ENCODE assay signal across 8 cellular contexts in genomic region chr19:3606690-3607289, GRCh38. TPM values are rescaled to one million over a fixed set of nuclear protein-coding genes. Genes with fewer than 3 reads are reported as not detected.
DNase-seq lines count a peak whose midpoint lies in the region; ATAC-seq and TF ChIP-seq lines count a peak whose summit lies in the region.

TSS of gene TBXA2R (minus strand) at chr19:3606875. CDS start at chr19:3600634, 6,241 bp downstream.

- intact Hi-C loops in body of pancreas (cut with DNase I) = no loop called here

- peaks cover 26% of the 10 kb centered on the region for H3K4me1 ChIP-seq in body of pancreas
- H3K4me1 ChIP-seq in iPS-18a (ENCODE audit: control insufficient read depth, low read depth, low read length) = no peaks in the 10 kb centered on the region

- H3K4me3 ChIP-seq in body of pancreas (no peak within 1 kb of the TSS), iPS-18a (ENCODE audit: low read length) (peak within 1 kb of the TSS; percentile 51)

- H3K36me3 ChIP-seq in body of pancreas (replicated peaks in 1 of 2; ENCODE audit: insufficient read depth in 1 of 2, low read depth in 2 of 2) = peaks cover 2 to 4% of the 10 kb centered on the region in 2 donors
- peaks cover 3% of the 10 kb centered on the region for H3K36me3 ChIP-seq in iPS-18a (ENCODE audit: control insufficient read depth, low read depth, low read length)

- WGBS in body of pancreas, 2 donors = 0 to 6% methylated on average over 1 to 37 of the region's 46 CpGs

- TF ChIP-seq CTCF in body of pancreas (IDR thresholded peaks at IDR 0.05) = no peak

- ATAC-seq in SK-N-SH treated with all-trans-retinoic acid at 6 μM for 48 hours (peak; percentile 91), body of pancreas (peak; percentile 15)

- no peaks in the 10 kb centered on the region for H3K9me3 ChIP-seq in body of pancreas
- no peaks in the 10 kb centered on the region for H3K9me3 ChIP-seq in iPS-18a (ENCODE audit: control insufficient read depth, low read depth, low read length)

- DNase-seq in NCI-H524 (lab: John Stamatoyannopoulos, UW) (peak; percentile 23 to 61), NCI-H524 treated with DMSO at 0.1 percent for 48 hours (lab: John Stamatoyannopoulos, UW) (no peak), body of pancreas (peak; percentile 45 to 62 (median 50)), NCI-H1436 treated with DMSO at 0.1 percent for 48 hours (lab: John Stamatoyannopoulos, UW) (no peak), SIG-M5 treated with dmso at 0.1 percent for 504 hours (lab: John Stamatoyannopoulos, UW; ENCODE audit: unreplicated experiment) (no peak)
- DNase-seq in stimulated activated CD4-positive, alpha-beta T cell treated with anti-CD3 and anti-CD28 coated beads, Interleukin-12 subunit alpha, Interleukin-12 subunit beta, amount 100 ng/mL, for 24 hours (ENCODE audit: low read depth in 2 of 2) = peak; percentile 18 to 65

- peak within 1 kb of the TSS in 3 of 4 donors; percentile 16 to 40 (median 28) for H3K27ac ChIP-seq in body of pancreas
- H3K27ac ChIP-seq in iPS-18a (ENCODE audit: low read length) = no peak within 1 kb of the TSS

- TF ChIP-seq POLR2A in body of pancreas (IDR thresholded peaks at IDR 0.05) = no peak

- H3K27me3 ChIP-seq in body of pancreas (no peaks in the 10 kb centered on the region), iPS-18a (ENCODE audit: control insufficient read depth, insufficient read depth, low read length) (peaks cover 15% of the 10 kb centered on the region)

- H3K9ac ChIP-seq in iPS-18a (ENCODE audit: low read length) = no peak within 1 kb of the TSS

TF ChIP-seq in SK-N-SH treated with all-trans-retinoic acid at 6 μM for 48 hours, 23 proteins besides CTCF, POLR2A, EP300 and RAD21:
- peak; percentile 39; the same call in 1 of the 2 replicates for TF ChIP-seq TCF4 (CRISPR knock-in tag; IDR thresholded peaks at IDR 0.05; ENCODE audit: borderline replicate concordance)
- TF ChIP-seq, protein P1, sequence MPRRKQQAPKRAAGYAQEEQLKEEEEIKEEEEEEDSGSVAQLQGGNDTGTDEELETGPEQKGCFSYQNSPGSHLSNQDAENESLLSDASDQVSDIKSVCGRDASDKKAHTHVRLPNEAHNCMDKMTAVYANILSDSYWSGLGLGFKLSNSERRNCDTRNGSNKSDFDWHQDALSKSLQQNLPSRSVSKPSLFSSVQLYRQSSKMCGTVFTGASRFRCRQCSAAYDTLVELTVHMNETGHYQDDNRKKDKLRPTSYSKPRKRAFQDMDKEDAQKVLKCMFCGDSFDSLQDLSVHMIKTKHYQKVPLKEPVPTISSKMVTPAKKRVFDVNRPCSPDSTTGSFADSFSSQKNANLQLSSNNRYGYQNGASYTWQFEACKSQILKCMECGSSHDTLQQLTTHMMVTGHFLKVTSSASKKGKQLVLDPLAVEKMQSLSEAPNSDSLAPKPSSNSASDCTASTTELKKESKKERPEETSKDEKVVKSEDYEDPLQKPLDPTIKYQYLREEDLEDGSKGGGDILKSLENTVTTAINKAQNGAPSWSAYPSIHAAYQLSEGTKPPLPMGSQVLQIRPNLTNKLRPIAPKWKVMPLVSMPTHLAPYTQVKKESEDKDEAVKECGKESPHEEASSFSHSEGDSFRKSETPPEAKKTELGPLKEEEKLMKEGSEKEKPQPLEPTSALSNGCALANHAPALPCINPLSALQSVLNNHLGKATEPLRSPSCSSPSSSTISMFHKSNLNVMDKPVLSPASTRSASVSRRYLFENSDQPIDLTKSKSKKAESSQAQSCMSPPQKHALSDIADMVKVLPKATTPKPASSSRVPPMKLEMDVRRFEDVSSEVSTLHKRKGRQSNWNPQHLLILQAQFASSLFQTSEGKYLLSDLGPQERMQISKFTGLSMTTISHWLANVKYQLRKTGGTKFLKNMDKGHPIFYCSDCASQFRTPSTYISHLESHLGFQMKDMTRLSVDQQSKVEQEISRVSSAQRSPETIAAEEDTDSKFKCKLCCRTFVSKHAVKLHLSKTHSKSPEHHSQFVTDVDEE (CRISPR knock-in tag; IDR thresholded peaks at IDR 0.05) = no peak

RNA-seq across cellular contexts. Expression of gene TBXA2R, which starts in this region (rescaled TPM):
- total RNA-seq in body of pancreas = 1 to 10 TPM in 1 of 2 donors, under 1 TPM in 1; 0.52 to 3.0 TPM

Comparison
In these comparisons a context has a peak if more than half of its experiments do, and no peak if none do; other contexts are left out.
1. DNase-seq: peak in NCI-H524 (2 of 2), body of pancreas (4 of 4) and stimulated activated CD4-positive, alpha-beta T cell treated with anti-CD3 and anti-CD28 coated beads, Interleukin-12 subunit alpha, Interleukin-12 subunit beta, amount 100 ng/mL, for 24 hours (2 of 2); none in NCI-H524 treated with DMSO at 0.1 percent for 48 hours (single experiment), NCI-H1436 treated with DMSO at 0.1 percent for 48 hours (single experiment) and SIG-M5 treated with dmso at 0.1 percent for 504 hours (single experiment).